ENCODE assay signal across 2 cellular contexts in the genomic region with DNA sequence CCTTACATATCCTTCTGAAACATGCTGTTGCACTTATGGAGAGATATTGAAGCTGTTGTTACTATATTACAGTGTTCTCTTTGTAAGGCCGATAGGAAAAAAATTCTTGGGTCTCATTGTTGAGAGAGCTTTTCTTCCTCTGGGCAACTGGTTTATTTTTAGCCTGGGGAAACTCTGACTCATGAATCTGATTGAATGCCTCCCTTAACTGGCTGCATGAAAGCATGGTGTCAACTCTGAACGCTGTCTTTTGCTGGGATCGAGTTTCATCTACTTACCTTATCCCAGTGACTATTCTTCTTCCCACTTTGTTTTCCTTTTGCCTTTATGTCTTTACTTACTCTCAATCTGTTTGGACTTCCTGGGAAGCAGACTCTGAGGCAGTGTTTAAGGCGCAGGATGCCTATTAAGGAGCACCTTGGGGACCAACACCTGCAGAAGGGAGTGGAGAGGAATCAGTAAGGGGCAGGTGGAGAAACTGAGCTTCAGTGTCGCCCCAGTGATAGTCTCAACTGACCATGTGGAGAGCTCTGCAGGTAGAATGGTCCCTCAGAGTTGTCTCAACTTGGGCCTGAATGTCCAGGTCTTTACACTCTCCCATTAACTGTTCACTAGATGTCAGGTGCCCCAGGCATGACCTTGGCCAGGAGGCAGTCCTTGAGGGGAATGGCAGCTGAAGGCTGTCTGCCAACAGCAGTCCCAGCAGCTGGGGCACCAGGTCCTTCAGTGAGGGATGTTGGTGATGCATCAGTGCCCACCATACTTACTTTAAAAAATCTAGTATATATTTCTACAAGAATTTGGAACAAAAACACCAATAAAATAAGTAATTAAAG.
TF ChIP-seq lines count a peak whose summit lies in the region.

No MANE protein-coding gene starts in this region.

TF ChIP-seq in K562, 482 proteins besides CTCF, POLR2A, EP300 and RAD21:
- TF ChIP-seq SMARCA4 (IDR thresholded peaks at IDR 0.05) (peak; percentile 56; the same call in 1 of the 2 replicates), ZFP36 (IDR thresholded peaks at IDR 0.05; ENCODE audit: low read depth, low read length, partially characterized antibody) (peak; percentile 37), FOSL1 (tag; conservative IDR thresholded peaks at IDR 0.05) (peak; percentile 98), JUN (IDR thresholded peaks at IDR 0.05; ENCODE audit: borderline replicate concordance, low read depth, low read length) (peak; percentile 69), JUN (CRISPR knock-in tag; IDR thresholded peaks at IDR 0.05; ENCODE audit: borderline replicate concordance) (no peak), ARNT (IDR thresholded peaks at IDR 0.05) (no peak), MEF2D (tag; conservative IDR thresholded peaks at IDR 0.05; ENCODE audit: low read depth) (peak; percentile 99), MAZ (CRISPR knock-in tag; conservative IDR thresholded peaks at IDR 0.05 in 1 of 2, IDR thresholded peaks at IDR 0.05 in 1 of 2) (peak in 1 of 2 experiments; percentile 58; a peak in 1 of 4 replicates), FOS (IDR thresholded peaks at IDR 0.05; ENCODE audit: extremely low read depth, insufficient read length) (peak; percentile 14), MEF2A (IDR thresholded peaks at IDR 0.05; ENCODE audit: control insufficient read depth, low read depth, low read length) (peak; percentile 96), ZNF639 (CRISPR knock-in tag; conservative IDR thresholded peaks at IDR 0.05 in 1 of 2, IDR thresholded peaks at IDR 0.05 in 1 of 2) (no peak), ATF7 (IDR thresholded peaks at IDR 0.05) (0 out of 2 replicates have a peak, but pooled peaks have one; percentile 17), ARID1B (IDR thresholded peaks at IDR 0.05) (peak; percentile 57; the same call in 1 of the 2 replicates), LCOR (CRISPR knock-in tag; IDR thresholded peaks at IDR 0.05) (peak; percentile 24; the same call in 1 of the 2 replicates), RCOR1 (IDR thresholded peaks at IDR 0.05; ENCODE audit: borderline replicate concordance in 1 of 2, low read depth in 2 of 2, low read length in 2 of 2) (peak in 1 of 2 experiments; percentile 81; a peak in 2 of 4 replicates), JUND (IDR thresholded peaks at IDR 0.05; ENCODE audit: borderline replicate concordance, low read depth, low read length) (peak; percentile 96), JUND (tag; IDR thresholded peaks at IDR 0.05; ENCODE audit: borderline replicate concordance, low read depth, low read length) (peak; percentile 93; the same call in 2 of the 3 replicates), DPF2 (IDR thresholded peaks at IDR 0.05) (0 out of 2 replicates have a peak, but pooled peaks have one; percentile 58), BRF1 (IDR thresholded peaks at IDR 0.05; ENCODE audit: borderline replicate concordance, extremely low read depth, insufficient read length) (no peak), NCOA2 (IDR thresholded peaks at IDR 0.05; ENCODE audit: partially characterized antibody in 2 of 2) (no peak), TBP (optimal IDR thresholded peaks at IDR 0.05; ENCODE audit: low read depth, low read length) (no peak), NFATC3 (IDR thresholded peaks at IDR 0.05) (peak; percentile 96), JUNB (CRISPR knock-in tag; conservative IDR thresholded peaks at IDR 0.05) (peak; percentile 66; the same call in 1 of the 2 replicates)
- TF ChIP-seq, protein P1, sequence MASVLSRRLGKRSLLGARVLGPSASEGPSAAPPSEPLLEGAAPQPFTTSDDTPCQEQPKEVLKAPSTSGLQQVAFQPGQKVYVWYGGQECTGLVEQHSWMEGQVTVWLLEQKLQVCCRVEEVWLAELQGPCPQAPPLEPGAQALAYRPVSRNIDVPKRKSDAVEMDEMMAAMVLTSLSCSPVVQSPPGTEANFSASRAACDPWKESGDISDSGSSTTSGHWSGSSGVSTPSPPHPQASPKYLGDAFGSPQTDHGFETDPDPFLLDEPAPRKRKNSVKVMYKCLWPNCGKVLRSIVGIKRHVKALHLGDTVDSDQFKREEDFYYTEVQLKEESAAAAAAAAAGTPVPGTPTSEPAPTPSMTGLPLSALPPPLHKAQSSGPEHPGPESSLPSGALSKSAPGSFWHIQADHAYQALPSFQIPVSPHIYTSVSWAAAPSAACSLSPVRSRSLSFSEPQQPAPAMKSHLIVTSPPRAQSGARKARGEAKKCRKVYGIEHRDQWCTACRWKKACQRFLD (CRISPR knock-in tag; IDR thresholded peaks at IDR 0.05): peak; percentile 53; the same call in 1 of the 2 replicates
- TF ChIP-seq, protein P2, sequence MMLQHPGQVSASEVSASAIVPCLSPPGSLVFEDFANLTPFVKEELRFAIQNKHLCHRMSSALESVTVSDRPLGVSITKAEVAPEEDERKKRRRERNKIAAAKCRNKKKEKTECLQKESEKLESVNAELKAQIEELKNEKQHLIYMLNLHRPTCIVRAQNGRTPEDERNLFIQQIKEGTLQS (IDR thresholded peaks at IDR 0.05): peak; percentile 80; the same call in 1 of the 2 replicates
- TF ChIP-seq, protein P2 (CRISPR knock-in tag; conservative IDR thresholded peaks at IDR 0.05): peak; percentile 41; the same call in 1 of the 2 replicates

TF ChIP-seq in WTC11, 78 proteins besides CTCF, POLR2A, EP300 and RAD21:
- TF ChIP-seq SOX15 (CRISPR knock-in tag; IDR thresholded peaks at IDR 0.05): no peak
- TF ChIP-seq IRF2 (CRISPR knock-in tag; IDR thresholded peaks at IDR 0.05; ENCODE audit: borderline replicate concordance, low read depth): no peak
- no peak for TF ChIP-seq ESRRA (CRISPR knock-in tag; IDR thresholded peaks at IDR 0.05; ENCODE audit: borderline replicate concordance)
- TF ChIP-seq ZNF219 (CRISPR knock-in tag; IDR thresholded peaks at IDR 0.05; ENCODE audit: borderline replicate concordance): no peak
- no peak for TF ChIP-seq CBFB (CRISPR knock-in tag; IDR thresholded peaks at IDR 0.05; ENCODE audit: low read depth)
- no peak for TF ChIP-seq GRHL2 (CRISPR knock-in tag; IDR thresholded peaks at IDR 0.05; ENCODE audit: insufficient replicate concordance, severe bottlenecking)
- no peak for TF ChIP-seq NFATC4 (CRISPR knock-in tag; IDR thresholded peaks at IDR 0.05)
